ENCODE assay signal across 27 cellular contexts in the genomic region with DNA sequence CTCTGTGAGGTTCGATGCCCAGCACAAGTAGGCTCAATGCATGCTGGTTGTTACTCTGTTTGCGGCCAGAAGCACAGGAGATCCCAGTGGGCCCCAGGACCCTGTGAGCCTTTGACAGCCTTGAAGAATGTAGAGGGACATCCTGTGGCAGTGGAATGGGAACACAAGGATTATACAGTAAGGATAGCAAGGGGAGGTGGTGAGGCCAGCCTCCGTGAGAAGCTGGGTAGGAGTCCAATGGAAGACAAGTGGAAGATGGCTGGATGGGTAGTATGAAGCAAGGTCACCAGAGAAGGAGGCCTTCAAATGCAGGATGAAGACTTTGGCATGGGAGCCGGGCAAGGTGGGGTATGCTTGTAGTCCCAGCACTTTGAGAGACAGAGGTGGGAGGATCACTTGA.
"Had no signal": no experiment of that assay in that cellular context is flagged by ENCODE, and none has a peak within 500 bp of the region (broad histone marks: within the 10 kb centered on the region; RNA-seq: fewer than 3 reads in every experiment).

No MANE protein-coding gene starts in this region.

- FAIRE-seq: colon, endometrium, endothelial cell of umbilical vein, frontal cortex had no signal

- H3K4me3 ChIP-seq: colonic mucosa, coronary artery, dorsolateral prefrontal cortex, esophagus squamous epithelium, gastrocnemius medialis, gastroesophageal sphincter, heart left ventricle, heart right ventricle had no signal

- H3K36me3 ChIP-seq: colonic mucosa, esophagus squamous epithelium, gastrocnemius medialis, gastroesophageal sphincter, heart left ventricle, heart right ventricle had no signal

- H3K27ac ChIP-seq: colonic mucosa, coronary artery, dorsolateral prefrontal cortex, epithelial cell of prostate, esophagus squamous epithelium, foreskin keratinocyte, gastrocnemius medialis, gastroesophageal sphincter, heart left ventricle, heart right ventricle had no signal

- H3K9me3 ChIP-seq: colonic mucosa, esophagus squamous epithelium, gastrocnemius medialis, gastroesophageal sphincter, heart left ventricle, heart right ventricle had no signal

- H3K27me3 ChIP-seq: colonic mucosa, esophagus squamous epithelium, foreskin keratinocyte, gastrocnemius medialis, gastroesophageal sphincter had no signal

- H3K4me1 ChIP-seq: colonic mucosa, esophagus squamous epithelium, foreskin keratinocyte, gastrocnemius medialis, gastroesophageal sphincter, heart left ventricle, heart right ventricle had no signal

- ATAC-seq: effector memory CD8-positive, alpha-beta T cell; esophagus mucosa; foreskin keratinocyte; gastrocnemius medialis; gastroesophageal sphincter; heart left ventricle; heart right ventricle had no signal

- DNase-seq: colonic mucosa; cortex of kidney; dermis blood vessel endothelial cell; dorsolateral prefrontal cortex; effector CD4-positive, alpha-beta T cell; effector CD8-positive, alpha-beta T cell; effector memory CD4-positive, alpha-beta T cell; effector memory CD8-positive, alpha-beta T cell; endodermal cell; erythroblast; esophagus squamous epithelium; foreskin fibroblast; foreskin keratinocyte; foreskin melanocyte; gastrocnemius medialis; glutamatergic neuron; head of caudate nucleus; heart left ventricle; heart right ventricle had no signal
